8 cellular contexts compared by ENCODE assay signal in the genomic region with DNA sequence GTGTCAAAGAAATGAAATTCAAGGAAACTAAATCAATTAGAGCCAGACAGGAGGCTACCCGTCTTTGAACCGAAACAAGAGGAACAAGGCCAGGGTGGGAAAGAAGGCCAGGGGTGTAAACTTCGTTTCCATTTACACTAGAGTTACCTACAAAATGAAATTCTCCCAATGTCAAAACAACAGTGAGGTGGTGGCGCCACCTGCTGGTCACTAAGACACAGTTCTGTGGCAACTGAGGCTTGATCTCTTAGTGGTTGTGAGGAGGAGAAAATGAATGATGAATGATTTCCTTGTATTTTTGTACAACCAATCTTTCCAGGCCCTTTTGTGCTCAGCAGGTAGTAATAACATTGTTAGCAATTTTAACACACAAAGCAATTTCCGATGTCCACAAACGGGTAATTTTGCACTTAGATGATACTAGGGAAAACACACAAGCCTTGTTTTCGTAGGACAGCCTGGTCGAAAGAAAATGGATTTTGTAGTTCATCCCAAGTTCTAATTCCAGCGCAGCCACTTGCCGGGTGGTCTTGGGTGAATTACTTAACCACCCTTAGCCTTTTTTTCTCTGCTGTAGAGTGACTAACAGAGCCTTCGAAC. TPM values are rescaled to one million over a fixed set of nuclear protein-coding genes. Genes with fewer than 3 reads are reported as not detected.
DNase-seq lines count a peak whose midpoint lies in the region; ATAC-seq and TF ChIP-seq lines count a peak whose summit lies in the region.

No MANE protein-coding gene starts in this region.

- H3K4me1 ChIP-seq in lung (ENCODE audit: control insufficient read depth in 2 of 2, insufficient read depth in 2 of 2, low read length in 2 of 2) = no peaks in the 10 kb centered on the region

- TF ChIP-seq CTCF in GM12864 (IDR thresholded peaks at IDR 0.05; ENCODE audit: low read depth, low read length, missing control alignments) (peak; percentile 80), dorsolateral prefrontal cortex (IDR thresholded peaks at IDR 0.05 in 54 of 56, conservative IDR thresholded peaks at IDR 0.05 in 2 of 56; ENCODE audit: low read depth in 1 of 56, partially characterized antibody in 56 of 56) (peak; percentile 87 to 100 (median 95)), lung (IDR thresholded peaks at IDR 0.05; ENCODE audit: control extremely low read depth, extremely low read depth) (peak; percentile 77)

- WGBS in lung, 2 donors = 36 to 40% methylated on average over 11 of the region's 11 CpGs

- intact Hi-C loops in dorsolateral prefrontal cortex (cut with DNase I) = loop anchor here (1.0 to 10.0 kb wide), 3 partner anchors 405 to 502 kb away; no protein-coding TSS in a partner anchor

- ATAC-seq in HG03378 (IDR thresholded peaks at IDR 0.05; ENCODE audit: unreplicated experiment) (peak; percentile 73), lung (ENCODE audit: insufficient read depth, low FRiP score) (peak; percentile 71), GM21576 (IDR thresholded peaks at IDR 0.05; ENCODE audit: unreplicated experiment) (no peak)

- DNase-seq in GM12864 (ENCODE audit: low read depth) (peak; percentile 25), NCI-H69 (lab: John Stamatoyannopoulos, UW) (peak; percentile 89), dorsolateral prefrontal cortex (peak; percentile 60 to 81 (median 70)), lung (ENCODE audit: low spot score) (peak; percentile 59)
- DNase-seq in activated CD4-positive, alpha-beta T cell treated with anti-CD3 and anti-CD28 coated beads, Interleukin-2, amount 50 U/mL, for 24 hours (ENCODE audit: low read depth in 1 of 2, low spot score in 1 of 2) = peak; percentile 57 to 58
- DNase-seq in stimulated activated CD8-positive, alpha-beta memory T cell treated with anti-CD3 and anti-CD28 coated beads, Interleukin-12 subunit alpha, Interleukin-12 subunit beta, amount 100 ng/mL, for 4 hours (ENCODE audit: low read depth) = peak; percentile 37

- no peaks in the 10 kb centered on the region for H3K36me3 ChIP-seq in lung (ENCODE audit: control insufficient read depth in 2 of 2, insufficient read depth in 2 of 2, low read length in 2 of 2)

- no peaks in the 10 kb centered on the region for H3K9me3 ChIP-seq in lung (ENCODE audit: control insufficient read depth in 2 of 2, insufficient read depth in 1 of 2, low read length in 1 of 2)

- H3K27ac ChIP-seq in dorsolateral prefrontal cortex (no peak overlapping the region), lung (ENCODE audit: low read depth in 1 of 2, low read length in 1 of 2) (no peak overlapping the region)

- H3K4me3 ChIP-seq in GM12864 (ENCODE audit: low read depth, low read length) (no peak overlapping the region), dorsolateral prefrontal cortex (no peak overlapping the region), lung (no peak overlapping the region)

- H3K27me3 ChIP-seq in dorsolateral prefrontal cortex = peaks cover 0 to 3% (median 0%) of the 10 kb centered on the region in 45 donors
- no peaks in the 10 kb centered on the region for H3K27me3 ChIP-seq in lung (ENCODE audit: control insufficient read depth, insufficient read depth)

RNA-seq across cellular contexts. Expression of gene SOD1, which starts 54.8 kb away (rescaled TPM):
- total RNA-seq in dorsolateral prefrontal cortex (100 to 1,000 TPM; 193 to 559 (median 431) TPM), lung (100 to 1,000 TPM in 1 of 2 donors, 10 to 100 TPM in 1; 90.3 to 144 TPM)
- polyA plus RNA-seq in lung = 100 to 1,000 TPM; 193 to 315 TPM

Comparison
In these comparisons a context has a peak if more than half of its experiments do, and no peak if none do; other contexts are left out.
1. DNase-seq: peak in every context shown above with its lines; median percentile 89 in NCI-H69; 70 in dorsolateral prefrontal cortex; 59 in lung; 58 in activated CD4-positive, alpha-beta T cell treated with anti-CD3 and anti-CD28 coated beads, Interleukin-2, amount 50 U/mL, for 24 hours; 37 in stimulated activated CD8-positive, alpha-beta memory T cell treated with anti-CD3 and anti-CD28 coated beads, Interleukin-12 subunit alpha, Interleukin-12 subunit beta, amount 100 ng/mL, for 4 hours; 25 in GM12864.